Comparison of ENCODE assay signal across 8 cellular contexts in the genomic region with DNA sequence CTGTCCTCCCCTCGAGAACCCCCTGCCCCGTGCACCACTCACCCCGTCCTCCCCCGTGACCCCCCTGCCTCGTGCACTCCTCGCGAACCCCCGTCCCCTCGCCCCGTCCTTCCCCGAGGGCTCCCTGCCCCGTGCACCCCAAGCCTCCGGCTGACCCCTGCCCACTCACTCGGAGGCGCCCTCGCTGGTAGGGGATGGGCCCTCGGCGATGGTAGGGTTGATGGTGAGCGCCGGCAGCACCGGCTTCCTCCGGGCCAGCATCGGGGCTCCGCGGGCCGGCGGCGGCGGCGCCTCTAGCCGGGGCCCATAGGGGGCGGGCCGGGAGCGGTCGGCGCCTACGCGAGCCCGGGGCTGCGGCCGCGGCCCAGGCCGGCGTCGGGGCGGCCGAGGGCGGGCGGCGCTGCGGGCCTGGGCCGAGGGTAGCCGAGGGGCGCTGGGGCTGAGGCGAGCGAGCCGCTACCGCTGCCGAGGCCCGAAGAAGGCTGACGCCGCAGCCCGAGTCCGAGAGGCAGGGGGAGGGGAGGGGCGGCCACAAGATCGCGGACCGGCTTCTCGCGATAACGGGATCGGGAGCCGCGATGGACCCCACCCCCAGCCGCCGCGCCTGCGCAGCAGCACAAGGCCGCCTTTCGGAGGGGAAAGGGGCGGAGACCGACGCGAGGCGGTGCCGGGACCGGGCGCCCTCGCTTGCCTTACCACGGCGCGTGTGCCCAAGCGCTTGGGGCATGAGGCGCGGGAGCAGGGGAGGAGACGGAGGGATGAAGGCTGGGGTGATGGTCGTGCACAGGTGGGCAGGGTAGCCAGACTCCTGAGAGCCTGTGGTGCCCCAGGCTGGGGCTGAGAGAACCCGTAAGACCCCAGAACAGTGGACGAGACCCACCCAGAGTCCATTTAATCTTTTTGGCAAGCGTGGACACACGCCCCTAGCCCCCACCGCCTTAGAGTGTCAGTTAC. TPM values are rescaled to one million over a fixed set of nuclear protein-coding genes. Genes with fewer than 3 reads are reported as not detected.
A peak's percentile ranks its signal among the peaks of the same experiment; 100 is the strongest.
DNase-seq lines count a peak whose midpoint lies in the region; ATAC-seq, FAIRE-seq and TF ChIP-seq lines count a peak whose summit lies in the region.

Gene MAP2K2, minus strand, starts transcription at position 508 of the 954 bp plus-strand sequence. Its CDS starts 247 bp downstream, at position 261.

- intact Hi-C loops in Right ventricle myocardium inferior (cut with DNase I) (loop anchor here (5.0 to 10.0 kb wide), 3 partner anchors 57 to 139 kb away; partner anchors contain the start of genes ANKRD24, EEF2, SIRT6 and ZBTB7A), pancreas (cut with DNase I) (no loop called here), thyroid gland (cut with DNase I) (loop anchor here (5.0 to 10.0 kb wide), 3 partner anchors 57 to 119 kb away; partner anchors contain the start of genes ANKRD24, PIAS4, SIRT6 and ZBTB7A)

- H3K9me3 ChIP-seq in pancreas: no peaks in the 10 kb centered on the region
- H3K9me3 ChIP-seq in thyroid gland: no peaks in the 10 kb centered on the region

- H3K27ac ChIP-seq in pancreas (peak within 1 kb of the TSS in 2 of 4 donors; percentile 16 to 50), thyroid gland (peak within 1 kb of the TSS in 2 of 3 donors; percentile 50 to 71)

- peak in 1 of 2 donors; percentile 73 for TF ChIP-seq POLR2A in thyroid gland (IDR thresholded peaks at IDR 0.05)

- H3K27ac Mint-ChIP-seq in HFFc6: peak within 1 kb of the TSS; percentile 90

- H3K36me3 ChIP-seq in pancreas: no peaks in the 10 kb centered on the region
- H3K36me3 ChIP-seq in thyroid gland: no peaks in the 10 kb centered on the region

- no peak for TF ChIP-seq CTCF in HFFc6 (IDR thresholded peaks at IDR 0.05)
- TF ChIP-seq CTCF in pancreas (IDR thresholded peaks at IDR 0.05): no peak
- TF ChIP-seq CTCF in thyroid gland (IDR thresholded peaks at IDR 0.05): peak in 2 of 6 experiments; percentile 4 to 25

- H3K4me3 ChIP-seq in pancreas (peak within 1 kb of the TSS; percentile 52 to 60 (median 58)), thyroid gland (replicated peaks in 1 of 3) (peak within 1 kb of the TSS; percentile 33 to 73 (median 68))

- peaks cover 3% of the 10 kb centered on the region; the same call in 1 of the 2 replicates for H3K9me3 Mint-ChIP-seq in HFFc6

- H3K27me3 Mint-ChIP-seq in HFFc6 (ENCODE audit: insufficient read depth): no peaks in the 10 kb centered on the region; the same call in 1 of the 2 replicates

- H3K27me3 ChIP-seq in pancreas (no peaks in the 10 kb centered on the region), thyroid gland (no peaks in the 10 kb centered on the region)

- 2 to 4% methylated on average over 41 to 102 of the region's 102 CpGs for WGBS in pancreas, 2 donors
- WGBS in thyroid gland, 2 donors: 0 to 2% methylated on average over 5 to 15 of the region's 102 CpGs

- ATAC-seq in Right ventricle myocardium inferior (peak; percentile 98), pancreas (peak; percentile 98 to 99 (median 99))

- DNase-seq in GM03348 (ENCODE audit: low spot score): peak; percentile 100
- DNase-seq in HFFc6: peak; percentile 82
- peak; percentile 81 for DNase-seq in NCI-H128 (lab: John Stamatoyannopoulos, UW; ENCODE audit: unreplicated experiment)
- DNase-seq in SW 1271 (lab: John Stamatoyannopoulos, UW): peak; percentile 75 to 89
- peak; percentile 92 for DNase-seq in activated naive CD8-positive, alpha-beta T cell treated with anti-CD3 and anti-CD28 coated beads, Interleukin-2, amount 50 U/mL, for 16 hours (ENCODE audit: low read depth, low spot score)
- peak; percentile 97 for DNase-seq in Right ventricle myocardium inferior (ENCODE audit: missing footprints)
- peak; percentile 92 to 100 (median 96) for DNase-seq in pancreas
- DNase-seq in thyroid gland: peak; percentile 90 to 95

- no peak for FAIRE-seq in pancreas (lab: Jason Lieb, UNC)

- H3K4me1 ChIP-seq in pancreas (peaks cover 0 to 8% (median 7%) of the 10 kb centered on the region in 3 donors), thyroid gland (peaks cover 16 to 22% of the 10 kb centered on the region in 2 donors)

- peaks cover 35% of the 10 kb centered on the region for H3K4me1 Mint-ChIP-seq in HFFc6 (ENCODE audit: low read depth)

- H3K4me3 Mint-ChIP-seq in HFFc6: peak within 1 kb of the TSS; percentile 99

- H3K36me3 Mint-ChIP-seq in HFFc6 (ENCODE audit: low read depth): peaks cover 9% of the 10 kb centered on the region

RNA-seq across cellular contexts. Expression of gene MAP2K2, which starts in this region (rescaled TPM):
- total RNA-seq in HFFc6 (2021; fragmentation: NEBNext Ultra II Directional; extraction: Animal tissue kit (Norgen Biotek cat#: 25700)): 100 to 1,000 TPM; 175 to 209 (median 187) TPM
- 138 TPM for total RNA-seq in Right ventricle myocardium inferior
- 10 to 100 TPM; 52.4 to 78.1 (median 70.0) TPM for total RNA-seq in pancreas
- 100 to 1,000 TPM; 107 to 183 TPM for polyA plus RNA-seq in pancreas
- total RNA-seq in thyroid gland: 10 to 100 TPM; 59.4 to 95.3 (median 81.8) TPM

Comparison
In these comparisons a context has a peak if more than half of its experiments do, and no peak if none do; other contexts are left out.
1. intact Hi-C loops: an anchor here in Right ventricle myocardium inferior (5.0 to 10.0 kb wide) and thyroid gland (5.0 to 10.0 kb wide); none called in pancreas.